Comparison of ENCODE assay signal across 23 cellular contexts in the genomic region with DNA sequence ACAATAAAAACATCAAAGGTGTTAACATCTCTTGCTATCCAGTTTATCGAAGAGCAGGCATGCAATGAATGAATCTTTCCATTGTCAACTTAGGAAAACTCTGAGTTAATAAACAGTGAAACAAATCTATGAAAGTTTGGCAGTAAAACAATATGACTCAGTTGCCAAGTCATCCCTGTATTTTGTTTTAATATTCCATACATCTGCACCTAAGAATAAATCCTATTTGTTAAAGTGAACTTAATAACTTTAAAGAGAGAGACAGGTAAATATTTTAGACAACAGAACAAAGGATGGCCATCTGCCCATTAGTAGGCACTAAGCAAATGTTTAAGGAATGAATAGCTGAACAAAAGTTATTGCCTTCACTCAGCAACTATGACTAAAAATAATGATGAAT.
"Had no signal": no experiment of that assay in that cellular context is flagged by ENCODE, and none has a peak within 500 bp of the region (broad histone marks: within the 10 kb centered on the region; RNA-seq: fewer than 3 reads in every experiment).

No MANE protein-coding gene starts in this region.

- H3K9me3 ChIP-seq: left lung, lower lobe of right lung, ovary, right atrium auricular region, right lobe of liver, stomach, testis, tibial artery, upper lobe of right lung had no signal

- H3K4me1 ChIP-seq: left lung, lower lobe of right lung, right atrium auricular region, right lobe of liver, stomach, testis, upper lobe of right lung had no signal

- H3K36me3 Mint-ChIP-seq: naive thymus-derived CD4-positive, alpha-beta T cell; natural killer cell treated with Interleukin-12 subunit alpha and Interleukin-12 subunit beta and Interleukin-15 and Interleukin-18, amount 100 ng/mL, for 72 hours; stimulated activated naive B cell treated with anti-CD40 and anti-IgM and Interleukin-4, amounts not matched to agents 10 μg/mL and 1 μg/mL and 100 μg/mL, for 72 hours had no signal

- ATAC-seq: left colon; left lung; lower lobe of right lung; naive thymus-derived CD4-positive, alpha-beta T cell; natural killer cell treated with Interleukin-12 subunit alpha and Interleukin-12 subunit beta and Interleukin-15 and Interleukin-18, amount 100 ng/mL, for 72 hours; right lobe of liver; stimulated activated naive B cell treated with anti-CD40 and anti-IgM and Interleukin-4, amounts not matched to agents 10 μg/mL and 1 μg/mL and 100 μg/mL, for 72 hours; stimulated activated naive CD8-positive, alpha-beta T cell treated with anti-CD3 and anti-CD28 coated beads, Interleukin-15, Interleukin-2, amounts not matched to agents 100 U/mL and 50 U/mL, for 24 hours; upper lobe of right lung had no signal

- H3K36me3 ChIP-seq: left lung, lower lobe of right lung, ovary, right atrium auricular region, right lobe of liver, stomach, tibial artery, upper lobe of right lung had no signal

- H3K4me2 ChIP-seq: smooth muscle cell had no signal

- DNase-seq: hippocampal formation; kidney; left colon; left lung; lower lobe of right lung; mesendoderm; naive thymus-derived CD4-positive, alpha-beta T cell; ovary; right lobe of liver; stimulated activated CD4-positive, alpha-beta T cell treated with anti-CD3 and anti-CD28 coated beads, Interleukin-1b, Interleukin-23, amount 100 ng/mL, for 48 hours; stimulated activated CD4-positive, alpha-beta T cell treated with anti-CD3 and anti-CD28 coated beads, Interleukin-4, amount 100 ng/mL, for 1 hour; stimulated activated naive B cell treated with anti-CD40 and anti-IgM and Interleukin-4, amounts not matched to agents 10 μg/mL and 1 μg/mL and 100 μg/mL, for 72 hours; stimulated activated naive CD8-positive, alpha-beta T cell treated with anti-CD3 and anti-CD28 coated beads, Interleukin-15, Interleukin-2, amounts not matched to agents 100 U/mL and 50 U/mL, for 24 hours; stomach; testis; tibial artery; trophoblast cell; upper lobe of right lung had no signal

- H3K27me3 ChIP-seq: left lung, ovary, right atrium auricular region, right lobe of liver, stomach, testis, tibial artery, upper lobe of right lung had no signal

- H3K27me3 Mint-ChIP-seq: natural killer cell treated with Interleukin-12 subunit alpha and Interleukin-12 subunit beta and Interleukin-15 and Interleukin-18, amount 100 ng/mL, for 72 hours; progenitor cell of endocrine pancreas; stimulated activated naive B cell treated with anti-CD40 and anti-IgM and Interleukin-4, amounts not matched to agents 10 μg/mL and 1 μg/mL and 100 μg/mL, for 72 hours had no signal

- H3K4me3 ChIP-seq: left lung, lower lobe of right lung, ovary, right atrium auricular region, right lobe of liver, smooth muscle cell, stomach, testis, tibial artery, upper lobe of right lung had no signal

- H3K4me1 Mint-ChIP-seq: naive thymus-derived CD4-positive, alpha-beta T cell; stimulated activated naive B cell treated with anti-CD40 and anti-IgM and Interleukin-4, amounts not matched to agents 10 μg/mL and 1 μg/mL and 100 μg/mL, for 72 hours had no signal

- H3K27ac Mint-ChIP-seq: mesothelial cell of epicardium; naive thymus-derived CD4-positive, alpha-beta T cell; natural killer cell treated with Interleukin-12 subunit alpha and Interleukin-12 subunit beta and Interleukin-15 and Interleukin-18, amount 100 ng/mL, for 72 hours; progenitor cell of endocrine pancreas; stimulated activated naive B cell treated with anti-CD40 and anti-IgM and Interleukin-4, amounts not matched to agents 10 μg/mL and 1 μg/mL and 100 μg/mL, for 72 hours had no signal

- H3K4me3 Mint-ChIP-seq: mesothelial cell of epicardium; naive thymus-derived CD4-positive, alpha-beta T cell; natural killer cell treated with Interleukin-12 subunit alpha and Interleukin-12 subunit beta and Interleukin-15 and Interleukin-18, amount 100 ng/mL, for 72 hours; stimulated activated naive B cell treated with anti-CD40 and anti-IgM and Interleukin-4, amounts not matched to agents 10 μg/mL and 1 μg/mL and 100 μg/mL, for 72 hours had no signal

- H3K27ac ChIP-seq: left lung, lower lobe of right lung, ovary, right atrium auricular region, right lobe of liver, stomach, testis, tibial artery, upper lobe of right lung had no signal
